ENCODE assay signal across 29 cellular contexts in the genomic region with DNA sequence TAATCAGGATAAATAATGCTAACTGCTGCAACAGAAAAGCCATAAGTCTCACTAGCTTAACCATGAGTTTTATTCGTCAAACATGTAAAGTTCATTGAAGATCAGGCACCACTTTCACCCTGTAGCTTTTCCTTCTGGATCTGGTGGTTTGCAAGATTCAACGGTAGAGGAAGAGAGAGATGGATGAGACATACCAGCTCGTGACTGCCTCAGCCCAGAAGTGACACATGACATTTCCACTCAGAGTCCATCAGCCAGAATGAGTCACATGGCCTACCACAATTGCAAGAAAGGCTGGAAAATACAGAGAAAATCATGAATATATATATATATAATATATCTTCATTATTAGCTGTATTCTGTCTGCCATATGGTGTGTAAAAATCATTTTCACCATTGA. TPM values are rescaled to one million over a fixed set of nuclear protein-coding genes. Genes with fewer than 3 reads are reported as not detected.
DNase-seq lines count a peak whose midpoint lies in the region; ATAC-seq, FAIRE-seq and TF ChIP-seq lines count a peak whose summit lies in the region.
"Had no signal": no experiment of that assay in that cellular context is flagged by ENCODE, and none has a peak within 500 bp of the region (broad histone marks: within the 10 kb centered on the region; RNA-seq: fewer than 3 reads in every experiment).

No MANE protein-coding gene starts in this region.

- CTCF ChIA-PET in IMR-90 (lab: Yijun Ruan, JAX) = no interaction called here

- no TSS peak for BruUV-seq in IMR-90 (replicated peaks; lab: Mats Ljungman, UMichigan)

- no peaks in the 10 kb centered on the region for H3K9me1 ChIP-seq in IMR-90 (ENCODE audit: insufficient read depth, low read length)

- H2AFZ ChIP-seq in IMR-90 (replicated peaks; ENCODE audit: low read length, poor library complexity) = no peak overlapping the region
- H2AFZ ChIP-seq: neural progenitor cell had no signal

- no peak overlapping the region for H2BK20ac ChIP-seq in IMR-90 (ENCODE audit: low read depth, low read length)

- H3K23ac ChIP-seq in IMR-90 (ENCODE audit: low read depth, low read length) = no peak overlapping the region

- H3K14ac ChIP-seq in IMR-90 (replicated peaks; ENCODE audit: low read depth, low read length) = no peak overlapping the region

- no peak for TF ChIP-seq RAD21 in IMR-90 (IDR thresholded peaks at IDR 0.05; ENCODE audit: low read length)

- no peak overlapping the region for H2BK5ac ChIP-seq in IMR-90 (ENCODE audit: low read depth, low read length, poor library complexity, severe bottlenecking)

- no peak overlapping the region for H4K91ac ChIP-seq in IMR-90 (ENCODE audit: insufficient read depth, low read depth, low read length)

- H3K27me3 ChIP-seq in IMR-90 (ENCODE audit: control insufficient read depth, insufficient read depth, low read length) (no peaks in the 10 kb centered on the region; the same call in 1 of the 2 replicates), bronchial epithelial cell (ENCODE audit: control insufficient read depth, insufficient read depth, low read length) (no peaks in the 10 kb centered on the region)
- H3K27me3 ChIP-seq: gastroesophageal sphincter had no signal

- no peaks in the 10 kb centered on the region for H4K20me1 ChIP-seq in IMR-90 (ENCODE audit: insufficient read depth, low read length)

- H3K18ac ChIP-seq in IMR-90 (ENCODE audit: low read depth, low read length) = no peak overlapping the region

- H4K5ac ChIP-seq in IMR-90 (ENCODE audit: low read depth, low read length) = no peak overlapping the region

- H3K4me1 ChIP-seq in IMR-90 (ENCODE audit: control insufficient read depth, insufficient read depth, low read length) = peaks cover 2% of the 10 kb centered on the region; the same call in 1 of the 2 replicates
- H3K4me1 ChIP-seq: gastroesophageal sphincter, HAP-1, neural progenitor cell had no signal

- no peaks in the 10 kb centered on the region for H3K9me3 ChIP-seq in IMR-90 (ENCODE audit: control insufficient read depth, insufficient read depth, low read length)
- H3K9me3 ChIP-seq: gastroesophageal sphincter, HAP-1 had no signal

- no peaks in the 10 kb centered on the region; a peak in 1 of 4 replicates for H3K79me1 ChIP-seq in IMR-90 (ENCODE audit: low read depth in 1 of 2, low read length in 2 of 2)

- TF ChIP-seq POLR2A in IMR-90 (IDR thresholded peaks at IDR 0.05; ENCODE audit: low read depth, low read length) = no peak

- POLR2A ChIA-PET in IMR-90 (lab: Charles Lee; ENCODE audit: unreplicated experiment) = no interaction called here

- no CpG with 5 or more reads among the region's 3 CpGs for WGBS in IMR-90 (ENCODE audit: extremely low coverage in 2 of 2, insufficient read length in 1 of 2), 2 experiments

- H2BK120ac ChIP-seq in IMR-90 (ENCODE audit: low read depth, low read length) = no peak overlapping the region

- H2AK9ac ChIP-seq in IMR-90 (replicated peaks; ENCODE audit: low read depth, low read length, poor library complexity) = no peak overlapping the region

- H2AK5ac ChIP-seq in IMR-90 (ENCODE audit: low read depth, low read length) = no peak overlapping the region

- no peak overlapping the region for H4K8ac ChIP-seq in IMR-90 (ENCODE audit: low read depth in 2 of 2, low read length in 2 of 2)

- H2BK15ac ChIP-seq in IMR-90 (ENCODE audit: low read depth, low read length) = no peak overlapping the region

- H3K36me3 ChIP-seq in IMR-90 (ENCODE audit: control insufficient read depth, insufficient read depth, low read length) = no peaks in the 10 kb centered on the region
- no peaks in the 10 kb centered on the region for H3K36me3 ChIP-seq in bronchial epithelial cell (ENCODE audit: control insufficient read depth, insufficient read depth, low read length)
- H3K36me3 ChIP-seq: gastroesophageal sphincter, HAP-1, neural progenitor cell had no signal

- TF ChIP-seq CTCF in IMR-90 (conservative IDR thresholded peaks at IDR 0.05; ENCODE audit: low read depth, low read length) = no peak
- TF ChIP-seq CTCF in bronchial epithelial cell (IDR thresholded peaks at IDR 0.05; ENCODE audit: insufficient read depth, low read length, severe bottlenecking) = no peak
- TF ChIP-seq CTCF in omental fat pad (IDR thresholded peaks at IDR 0.05) = no peak

- DNase-seq in AG20443 (ENCODE audit: low spot score) = peak; percentile 11
- peak; percentile 22 for DNase-seq in IMR-90
- peak; percentile 20 for DNase-seq in bronchial epithelial cell (ENCODE audit: low read depth)
- peak; percentile 40 for DNase-seq in renal cortical epithelial cell (ENCODE audit: low read depth)
- DNase-seq in omental fat pad (ENCODE audit: low spot score) = no peak
- DNase-seq in NCI-H1694 treated with DMSO at 0.1 percent for 48 hours (lab: John Stamatoyannopoulos, UW) = no peak
- no peak for DNase-seq in DMS79 (lab: John Stamatoyannopoulos, UW)
- DNase-seq: activated CD4-positive, alpha-beta T cell treated with anti-CD3 and anti-CD28 coated beads, Interleukin-2, amount 10 ng/mL, durations not matched to agents 7 days and 5 days; activated naive CD4-positive, alpha-beta T cell treated with Interleukin-2 at 50 U/mL for 16 hours; CD8-positive, alpha-beta T cell; DMS 273 treated with DMSO at 0.1 percent for 48 hours; hippocampal formation; immature natural killer cell; mesenchymal stem cell; NCI-H146; NCI-H2171; NCI-H526; NK-92 treated with Interleukin-12 subunit alpha and Interleukin-12 subunit beta, amount 100 ng/mL, for 24 hours; right cardiac atrium; stimulated activated CD4-positive, alpha-beta T cell treated with anti-CD3 and anti-CD28 coated beads, Interleukin-12 subunit alpha, Interleukin-12 subunit beta, amount 100 ng/mL, for 4 hours; stimulated activated CD4-positive, alpha-beta T cell treated with anti-CD3 and anti-CD28 coated beads, Interleukin-4, amount 100 ng/mL, for 1 hour; substantia nigra had no signal

- H3K56ac ChIP-seq in IMR-90 (ENCODE audit: extremely low read depth, insufficient read depth, low read length) = no peak overlapping the region

- no peak overlapping the region for H3K4ac ChIP-seq in IMR-90 (ENCODE audit: low read depth, low read length)

- dilution Hi-C loops in IMR-90 (cut with HindIII; ENCODE audit: low sequenced_read_pairs, unreplicated experiment) = no loop called here

- no peak overlapping the region for H3K27ac ChIP-seq in IMR-90 (ENCODE audit: insufficient read depth, low read length)
- H3K27ac ChIP-seq: gastroesophageal sphincter, KMS-11, neural progenitor cell had no signal

- no peak overlapping the region for H3K9ac ChIP-seq in IMR-90 (ENCODE audit: low read depth, low read length)
- H3K9ac ChIP-seq: KMS-11, neural progenitor cell had no signal

- H3K4me3 ChIP-seq in IMR-90 (ENCODE audit: insufficient read depth, low read depth, low read length) (no peak overlapping the region), bronchial epithelial cell (ENCODE audit: low read depth, low read length) (no peak overlapping the region)
- H3K4me3 ChIP-seq: gastroesophageal sphincter, HAP-1, neural progenitor cell had no signal

- no peak overlapping the region for H3K4me2 ChIP-seq in IMR-90 (ENCODE audit: low read depth, low read length)
- H3K4me2 ChIP-seq: KMS-11, neural progenitor cell had no signal

- FAIRE-seq in bronchial epithelial cell (lab: Jason Lieb, UNC) = no peak
- FAIRE-seq: G401.6 had no signal

- intact Hi-C loops in IMR-90 (cut with micrococcal nuclease) = no loop called here

- in situ Hi-C loops in IMR-90 (cut with MboI; ENCODE audit: low sequenced_read_pairs) = no loop called here

- ATAC-seq in IMR-90 (ENCODE audit: low read depth) (no peak), omental fat pad (ENCODE audit: low FRiP score) (no peak)
- ATAC-seq: CD8-positive, alpha-beta T cell; gastroesophageal sphincter; left lobe of liver; right cardiac atrium; WTC11 had no signal

TF ChIP-seq in IMR-90, 13 proteins besides CTCF, POLR2A, EP300 and RAD21:
- TF ChIP-seq BHLHE40 (IDR thresholded peaks at IDR 0.05; ENCODE audit: low read depth, low read length) = no peak
- TF ChIP-seq NFE2L2 (IDR thresholded peaks at IDR 0.05; ENCODE audit: low read depth, low read length) = no peak
- no peak for TF ChIP-seq SMC3 (IDR thresholded peaks at IDR 0.05; ENCODE audit: low read depth, low read length)
- TF ChIP-seq CHD1 (IDR thresholded peaks at IDR 0.05; ENCODE audit: low read depth, low read length) = no peak
- TF ChIP-seq, protein P1, sequence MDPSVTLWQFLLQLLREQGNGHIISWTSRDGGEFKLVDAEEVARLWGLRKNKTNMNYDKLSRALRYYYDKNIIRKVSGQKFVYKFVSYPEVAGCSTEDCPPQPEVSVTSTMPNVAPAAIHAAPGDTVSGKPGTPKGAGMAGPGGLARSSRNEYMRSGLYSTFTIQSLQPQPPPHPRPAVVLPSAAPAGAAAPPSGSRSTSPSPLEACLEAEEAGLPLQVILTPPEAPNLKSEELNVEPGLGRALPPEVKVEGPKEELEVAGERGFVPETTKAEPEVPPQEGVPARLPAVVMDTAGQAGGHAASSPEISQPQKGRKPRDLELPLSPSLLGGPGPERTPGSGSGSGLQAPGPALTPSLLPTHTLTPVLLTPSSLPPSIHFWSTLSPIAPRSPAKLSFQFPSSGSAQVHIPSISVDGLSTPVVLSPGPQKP (IDR thresholded peaks at IDR 0.05; ENCODE audit: borderline replicate concordance, low read depth, low read length) = no peak
- TF ChIP-seq CEBPB (IDR thresholded peaks at IDR 0.05; ENCODE audit: low read depth, low read length) = no peak
- TF ChIP-seq RFX5 (IDR thresholded peaks at IDR 0.05; ENCODE audit: low read depth, low read length) = no peak
- no peak for TF ChIP-seq MAZ (IDR thresholded peaks at IDR 0.05; ENCODE audit: borderline replicate concordance, low read depth, low read length)

RNA-seq across cellular contexts. Expression of a gene that starts 29.0 kb away (rescaled TPM):
- 1.4 and 1.6 TPM in 2 replicates for total RNA-seq in IMR-90 (2012; rRNA removed)
- 0.44 and 0.56 TPM in 2 replicates for polyA plus RNA-seq in IMR-90 (2012; rRNA removed)
- 0.13 and 0.15 TPM in 2 replicates for polyA plus RNA-seq in IMR-90 (2012; cell fraction: cytosol; rRNA removed)
- polyA plus RNA-seq in IMR-90 (2012; cell fraction: nucleus; rRNA removed; ENCODE audit: low replicate concordance) = 0.13 and 0.55 TPM in 2 replicates
- total RNA-seq in bronchial epithelial cell = 2.4 and 4.6 TPM in 2 replicates
- total RNA-seq in renal cortical epithelial cell = 4.2 and 46.9 TPM in 2 replicates
- total RNA-seq in omental fat pad = 1 to 10 TPM; 5.5 to 9.7 (median 8.4) TPM

Comparison
In these comparisons a context has a peak if more than half of its experiments do, and no peak if none do; other contexts are left out.
1. DNase-seq: peak in AG20443 (single experiment), IMR-90 (single experiment), bronchial epithelial cell (single experiment) and renal cortical epithelial cell (single experiment); none in omental fat pad (single experiment), NCI-H1694 treated with DMSO at 0.1 percent for 48 hours (single experiment) and DMS79 (single experiment).